8 cellular contexts compared by ENCODE assay signal in genomic region chr5:37248970-37249819, GRCh38. TPM values are rescaled to one million over a fixed set of nuclear protein-coding genes. Genes with fewer than 3 reads are reported as not detected.
DNase-seq lines count a peak whose midpoint lies in the region; ATAC-seq and TF ChIP-seq lines count a peak whose summit lies in the region.

TSS of gene CPLANE1 (minus strand) at chr5:37249376. CDS start at chr5:37247698, 1,678 bp downstream.

- peaks cover 9% of the 10 kb centered on the region for H3K27me3 Mint-ChIP-seq in nephron (ENCODE audit: low read depth)

- TF ChIP-seq POLR2A in Peyer's patch (IDR thresholded peaks at IDR 0.05) (peak; percentile 46 to 50), stomach (IDR thresholded peaks at IDR 0.05) (no peak)

- H3K27me3 ChIP-seq in HUES64 (ENCODE audit: insufficient read depth, low read length) (no peaks in the 10 kb centered on the region), Peyer's patch (no peaks in the 10 kb centered on the region), stomach (no peaks in the 10 kb centered on the region)

- H3K27ac ChIP-seq in HUES64 (ENCODE audit: low read depth, low read length) (peak within 1 kb of the TSS; percentile 73; the same call in 1 of the 2 replicates), Peyer's patch (peak within 1 kb of the TSS; percentile 72 to 91 (median 78)), stomach (peak within 1 kb of the TSS; percentile 90 to 95 (median 92))

- H3K9me3 Mint-ChIP-seq in nephron: no peaks in the 10 kb centered on the region

- TF ChIP-seq CTCF in Peyer's patch (IDR thresholded peaks at IDR 0.05) (peak in 1 of 6 experiments; percentile 6), fibroblast of pulmonary artery (IDR thresholded peaks at IDR 0.05; ENCODE audit: low read length, missing control alignments) (no peak), nephron (IDR thresholded peaks at IDR 0.05; ENCODE audit: unreplicated experiment in 3 of 3) (peak in 1 of 3 experiments; percentile 9), stomach (IDR thresholded peaks at IDR 0.05) (peak in 1 of 7 experiments; percentile 7)

- H3K4me1 ChIP-seq in HUES64 (ENCODE audit: insufficient read depth, low read length): peaks cover 5% of the 10 kb centered on the region; the same call in 1 of the 2 replicates
- peaks cover 0 to 10% (median 0%) of the 10 kb centered on the region in 4 donors for H3K4me1 ChIP-seq in Peyer's patch
- H3K4me1 ChIP-seq in stomach: peaks cover 11 to 40% (median 27%) of the 10 kb centered on the region in 4 donors

- peaks cover 3% of the 10 kb centered on the region for H3K36me3 Mint-ChIP-seq in nephron (ENCODE audit: low read depth)

- H3K36me3 ChIP-seq in HUES64 (ENCODE audit: insufficient read depth, low read length) (no peaks in the 10 kb centered on the region), Peyer's patch (no peaks in the 10 kb centered on the region), stomach (no peaks in the 10 kb centered on the region)

- H3K27ac Mint-ChIP-seq in nephron: peak within 1 kb of the TSS; percentile 90 to 96 (median 91)

- intact Hi-C loops in stomach (cut with DNase I; ENCODE audit: low total_unique reads): no loop called here

- no peak for TF ChIP-seq EP300 in stomach (IDR thresholded peaks at IDR 0.05)

- ATAC-seq in GM21515 (IDR thresholded peaks at IDR 0.05; ENCODE audit: unreplicated experiment): peak; percentile 81

- H3K4me1 Mint-ChIP-seq in nephron: peaks cover 14% of the 10 kb centered on the region

- H3K9me3 ChIP-seq in HUES64 (ENCODE audit: insufficient read depth, low read depth, low read length) (0 out of 2 replicates have a peak, but pooled peaks cover 1% of the 10 kb centered on the region), Peyer's patch (peaks cover 0 to 4% (median 0%) of the 10 kb centered on the region in 4 donors), stomach (no peaks in the 10 kb centered on the region)

- H3K4me3 Mint-ChIP-seq in nephron: peak within 1 kb of the TSS; percentile 90 to 97 (median 96)

- peak within 1 kb of the TSS; percentile 77 for H3K4me3 ChIP-seq in HUES64 (ENCODE audit: low read length)
- H3K4me3 ChIP-seq in Peyer's patch: peak within 1 kb of the TSS; percentile 67 to 93 (median 74)
- H3K4me3 ChIP-seq in fibroblast of pulmonary artery (replicated peaks; ENCODE audit: low read depth, low read length): peak within 1 kb of the TSS; percentile 85
- peak within 1 kb of the TSS; percentile 67 to 81 (median 76) for H3K4me3 ChIP-seq in stomach

- DNase-seq in DMS153 treated with DMSO at 0.1 percent for 48 hours (lab: John Stamatoyannopoulos, UW; ENCODE audit: unreplicated experiment): peak; percentile 68
- peak; percentile 61 to 82 (median 80) for DNase-seq in Peyer's patch
- peak; percentile 24 for DNase-seq in activated T-helper 9 cell treated with anti-CD3 and anti-CD28 coated beads, Interleukin-2, amount 50 U/mL, for 16 hours (ENCODE audit: low read depth)
- peak; percentile 83 for DNase-seq in fibroblast of pulmonary artery (ENCODE audit: low read depth)
- peak; percentile 78 for DNase-seq in stomach

- peak within 1 kb of the TSS; percentile 93 for H3K9ac ChIP-seq in HUES64 (ENCODE audit: low read depth, low read length)

- under 1% methylated on average over 88 of the region's 88 CpGs for WGBS in HUES64
- 1% methylated on average over 61 to 88 of the region's 88 CpGs for WGBS in stomach, 5 donors

RNA-seq across cellular contexts. Expression of gene CPLANE1, which starts in this region (rescaled TPM):
- polyA plus RNA-seq in HUES64 (2013, experiment 1 of 2): 5.8 TPM
- polyA plus RNA-seq in HUES64 (2013, experiment 2 of 2): 8.2 TPM
- 10 to 100 TPM; 14.0 to 65.2 (median 21.3) TPM for total RNA-seq in Peyer's patch
- 10 to 100 TPM in 4 of 5 donors, 1 to 10 TPM in 1; 9.0 to 53.2 (median 25.0) TPM for total RNA-seq in stomach
- 1 to 10 TPM; 1.2 to 3.1 (median 2.6) TPM for polyA plus RNA-seq in stomach

Comparison
In these comparisons a context has a peak if more than half of its experiments do, and no peak if none do; other contexts are left out.
1. Peak in every context shown above with its lines: DNase-seq, ATAC-seq, H3K4me3 ChIP-seq and H3K27ac ChIP-seq.
2. DNase-seq: peak in every context shown above with its lines; median percentile 83 in fibroblast of pulmonary artery; 80 in Peyer's patch; 78 in stomach; 68 in DMS153 treated with DMSO at 0.1 percent for 48 hours; 24 in activated T-helper 9 cell treated with anti-CD3 and anti-CD28 coated beads, Interleukin-2, amount 50 U/mL, for 16 hours.
3. POLR2A ChIP-seq: peak in Peyer's patch (2 of 2); none in stomach (0 of 4).